8 cellular contexts compared by ENCODE assay signal in the genomic region with DNA sequence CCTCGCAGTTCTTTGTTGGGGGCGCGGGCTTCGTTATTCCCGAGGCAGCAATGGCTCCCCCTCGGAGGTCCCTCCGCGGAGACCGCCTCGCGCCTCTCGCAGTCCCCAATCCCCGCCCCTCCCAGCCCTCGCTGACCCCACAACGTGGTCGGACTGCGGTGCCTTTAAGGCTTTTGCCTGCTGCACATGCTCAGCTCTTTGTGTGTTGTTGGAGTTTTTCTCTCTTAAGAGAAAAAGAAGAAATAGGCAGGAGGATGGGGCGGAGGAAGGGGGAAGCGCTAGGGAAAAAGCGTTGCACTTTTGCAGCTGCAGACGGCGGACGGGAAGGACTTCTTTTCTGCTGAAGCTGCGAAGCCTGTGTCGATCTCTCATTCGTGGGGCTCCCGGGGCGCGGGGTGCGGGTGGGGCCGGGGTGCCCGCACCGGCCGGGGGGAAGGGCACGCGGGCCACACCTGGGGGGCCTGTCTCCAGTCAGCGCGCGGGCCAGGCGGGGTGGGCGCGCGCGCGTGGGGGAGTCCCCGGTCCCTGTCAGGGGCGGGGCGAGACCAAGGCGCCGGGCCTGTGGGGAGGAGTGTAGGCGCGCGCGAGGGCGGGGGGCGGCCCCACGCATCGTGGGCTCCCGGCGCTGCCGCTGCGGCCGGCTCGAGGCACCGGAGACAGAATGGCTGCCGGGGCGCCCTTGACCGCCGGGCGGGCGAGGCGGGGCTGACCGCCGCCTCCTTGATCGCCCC. TPM values are rescaled to one million over a fixed set of nuclear protein-coding genes. Genes with fewer than 3 reads are reported as not detected.
DNase-seq lines count a peak whose midpoint lies in the region; ATAC-seq and TF ChIP-seq lines count a peak whose summit lies in the region.

No MANE protein-coding gene starts in this region.

- H3K36me3 ChIP-seq in ACC112 (ENCODE audit: insufficient read depth, low read length) = no peaks in the 10 kb centered on the region
- H3K36me3 ChIP-seq in left ventricle myocardium inferior = no peaks in the 10 kb centered on the region
- H3K36me3 ChIP-seq in prostate gland = no peaks in the 10 kb centered on the region

- peaks cover 9% of the 10 kb centered on the region for H3K4me1 Mint-ChIP-seq in activated naive CD8-positive, alpha-beta T cell treated with anti-CD3 and anti-CD28 coated beads, Interleukin-2, amount 50 U/mL, for 24 hours

- TF ChIP-seq CTCF in left ventricle myocardium inferior (IDR thresholded peaks at IDR 0.05; ENCODE audit: borderline replicate concordance) (no peak), prostate gland (IDR thresholded peaks at IDR 0.05) (no peak)

- H3K4me1 ChIP-seq in ACC112 (ENCODE audit: control insufficient read depth, insufficient read depth, low read length, unreplicated experiment) (no peaks in the 10 kb centered on the region), left ventricle myocardium inferior (peaks cover 18% of the 10 kb centered on the region), prostate gland (replicated peaks) (no peaks in the 10 kb centered on the region)

- peak overlapping the region; percentile 87 for H3K4me3 ChIP-seq in ACC112 (ENCODE audit: low read depth, low read length)
- H3K4me3 ChIP-seq in left ventricle myocardium inferior = peak overlapping the region; percentile 75
- peak overlapping the region; percentile 46 to 47 for H3K4me3 ChIP-seq in prostate gland

- H3K36me3 Mint-ChIP-seq in activated naive CD8-positive, alpha-beta T cell treated with anti-CD3 and anti-CD28 coated beads, Interleukin-2, amount 50 U/mL, for 24 hours (ENCODE audit: low read depth) = no peaks in the 10 kb centered on the region

- H3K9me3 ChIP-seq in left ventricle myocardium inferior (replicated peaks) = no peaks in the 10 kb centered on the region
- H3K9me3 ChIP-seq in prostate gland = no peaks in the 10 kb centered on the region

- H3K27me3 ChIP-seq in ACC112 (ENCODE audit: insufficient read depth, low read length) = peaks cover 41% of the 10 kb centered on the region
- peaks cover 67% of the 10 kb centered on the region for H3K27me3 ChIP-seq in left ventricle myocardium inferior (ENCODE audit: low read depth)
- no peaks in the 10 kb centered on the region for H3K27me3 ChIP-seq in prostate gland (replicated peaks; ENCODE audit: insufficient read depth)

- DNase-seq in NCI-H510A treated with DMSO at 0.1 percent for 48 hours (lab: John Stamatoyannopoulos, UW) = peak; percentile 58
- peak; percentile 5 for DNase-seq in activated naive CD8-positive, alpha-beta T cell treated with anti-CD3 and anti-CD28 coated beads, Interleukin-2, amount 50 U/mL, for 24 hours
- DNase-seq in left ventricle myocardium inferior = no peak
- no peak for DNase-seq in prostate gland (ENCODE audit: low spot score)
- no peak for DNase-seq in NCI-H1048 (lab: John Stamatoyannopoulos, UW)

- H3K27ac ChIP-seq in ACC112 (ENCODE audit: low read depth, low read length) = no peak overlapping the region
- no peak overlapping the region for H3K27ac ChIP-seq in left ventricle myocardium inferior (replicated peaks)
- peak overlapping the region; percentile 43 to 48 for H3K27ac ChIP-seq in prostate gland

- ATAC-seq in GM18511 (IDR thresholded peaks at IDR 0.05; ENCODE audit: unreplicated experiment) (peak; percentile 78), HG02885 (IDR thresholded peaks at IDR 0.05; ENCODE audit: poor library complexity, unreplicated experiment) (peak; percentile 77)
- ATAC-seq in activated naive CD8-positive, alpha-beta T cell treated with anti-CD3 and anti-CD28 coated beads, Interleukin-2, amount 50 U/mL, for 24 hours = peak; percentile 47

- H3K9me3 Mint-ChIP-seq in activated naive CD8-positive, alpha-beta T cell treated with anti-CD3 and anti-CD28 coated beads, Interleukin-2, amount 50 U/mL, for 24 hours = no peaks in the 10 kb centered on the region

- no peak overlapping the region for H3K27ac Mint-ChIP-seq in activated naive CD8-positive, alpha-beta T cell treated with anti-CD3 and anti-CD28 coated beads, Interleukin-2, amount 50 U/mL, for 24 hours

- intact Hi-C loops in left ventricle myocardium inferior (cut with micrococcal nuclease) (no loop called here), prostate gland (cut with DNase I) (loop anchor here (10.0 kb wide), 1 partner anchor 118 kb away; no protein-coding TSS in a partner anchor)

- WGBS in prostate gland = under 1% methylated on average over 59 of the region's 75 CpGs

- H3K79me2 ChIP-seq in ACC112 (ENCODE audit: control insufficient read depth, insufficient read depth, low read length, unreplicated experiment) = no peaks in the 10 kb centered on the region

- peak overlapping the region; percentile 64 for H3K4me3 Mint-ChIP-seq in activated naive CD8-positive, alpha-beta T cell treated with anti-CD3 and anti-CD28 coated beads, Interleukin-2, amount 50 U/mL, for 24 hours

- H3K27me3 Mint-ChIP-seq in activated naive CD8-positive, alpha-beta T cell treated with anti-CD3 and anti-CD28 coated beads, Interleukin-2, amount 50 U/mL, for 24 hours = peaks cover 55% of the 10 kb centered on the region

- TF ChIP-seq POLR2A in prostate gland (IDR thresholded peaks at IDR 0.05) = no peak

- H2AFZ ChIP-seq in ACC112 (ENCODE audit: low read length, unreplicated experiment) = peak overlapping the region; percentile 93

RNA-seq across cellular contexts. Expression of gene ATRNL1, which starts 0.4 kb away (rescaled TPM):
- total RNA-seq in left ventricle myocardium inferior (2.9 TPM), prostate gland (10 to 100 TPM in 1 of 2 donors, 1 to 10 TPM in 1; 5.1 to 22.9 TPM)

Comparison
In these comparisons a context has a peak if more than half of its experiments do, and no peak if none do; other contexts are left out.
1. H3K27ac ChIP-seq: peak in prostate gland (2 of 2); none in ACC112 (single experiment) and left ventricle myocardium inferior (single experiment).
2. DNase-seq: peak in NCI-H510A treated with DMSO at 0.1 percent for 48 hours (single experiment) and activated naive CD8-positive, alpha-beta T cell treated with anti-CD3 and anti-CD28 coated beads, Interleukin-2, amount 50 U/mL, for 24 hours (single experiment); none in left ventricle myocardium inferior (single experiment), prostate gland (single experiment) and NCI-H1048 (single experiment).
3. Peak in every context shown above with its lines, with median percentiles within 50 percentile points of each other: H3K4me3 ChIP-seq and ATAC-seq.